In genomic region chr17:64492481-64493109, GRCh38 we compare ENCODE assay signal across 9 cellular contexts. TPM values are rescaled to one million over a fixed set of nuclear protein-coding genes. Genes with fewer than 3 reads are reported as not detected.
DNase-seq lines count a peak whose midpoint lies in the region; ATAC-seq, FAIRE-seq and TF ChIP-seq lines count a peak whose summit lies in the region.
"Had no signal": no experiment of that assay in that cellular context is flagged by ENCODE, and none has a peak within 500 bp of the region (broad histone marks: within the 10 kb centered on the region; RNA-seq: fewer than 3 reads in every experiment).

No MANE protein-coding gene starts in this region.

- H3K18ac ChIP-seq in H1 (ENCODE audit: extremely low read depth, low read length), result no peak overlapping the region

- peaks cover 6% of the 10 kb centered on the region for H3K23me2 ChIP-seq in H1 (ENCODE audit: low read depth, low read length)

- no peak overlapping the region for H3K27ac ChIP-seq in H1 (ENCODE audit: low read depth, low read length)
- no peak overlapping the region for H3K27ac ChIP-seq in small intestine (ENCODE audit: low read depth in 1 of 2, low read length in 1 of 2)
- H3K27ac ChIP-seq: vagina had no signal

- no peaks in the 10 kb centered on the region for H3K27me3 ChIP-seq in H1 (replicated peaks in 1 of 4; ENCODE audit: control insufficient read depth in 3 of 4, extremely low read depth in 1 of 4, insufficient read depth in 3 of 4, low read length in 3 of 4)
- no peaks in the 10 kb centered on the region for H3K27me3 ChIP-seq in small intestine (ENCODE audit: control insufficient read depth in 2 of 2, insufficient read depth in 2 of 2, low read length in 2 of 2)
- H3K27me3 ChIP-seq: vagina had no signal

- TF ChIP-seq POLR2A in H1 (IDR thresholded peaks at IDR 0.05; ENCODE audit: control extremely low read depth in 1 of 2, low read depth in 2 of 2, low read length in 2 of 2), result no peak

- no peak overlapping the region for H2AK5ac ChIP-seq in H1 (ENCODE audit: low read depth, low read length)

- H3K4me2 ChIP-seq in H1 (ENCODE audit: insufficient read depth in 1 of 2, low read depth in 2 of 2, low read length in 2 of 2), result no peak overlapping the region

- peak in 1 of 3 experiments; percentile 7; a peak in 1 of 4 replicates for TF ChIP-seq CTCF in H1 (IDR thresholded peaks at IDR 0.05; ENCODE audit: control extremely low read depth in 1 of 3, insufficient read depth in 1 of 3, low read depth in 1 of 3, low read length in 3 of 3)

- peaks cover 0 to 3% of the 10 kb centered on the region in 2 experiments for H4K20me1 ChIP-seq in H1 (replicated peaks in 1 of 2; ENCODE audit: control insufficient read depth in 1 of 2, insufficient read depth in 2 of 2, low read length in 2 of 2)

- H4K5ac ChIP-seq in H1 (ENCODE audit: insufficient read length, low read depth, low read length), result no peak overlapping the region

- DNase-seq in activated CD4-positive, alpha-beta T cell treated with anti-CD3 and anti-CD28 coated beads for 4 hours, result peak; percentile 23 to 47
- DNase-seq in activated CD4-positive, alpha-beta T cell treated with anti-CD3 and anti-CD28 coated beads, Interleukin-2, amount 50 U/mL, for 1 hour, result no peak
- DNase-seq in RPMI7951 (ENCODE audit: low read depth), result peak; percentile 14
- no peak for DNase-seq in H1 (ENCODE audit: low read depth in 1 of 2, low spot score in 2 of 2)
- DNase-seq in small intestine, result peak; percentile 42
- DNase-seq in cerebellum (ENCODE audit: low spot score), result no peak

- H3K23ac ChIP-seq in H1 (ENCODE audit: insufficient read length), result no peak overlapping the region

- H3K4me3 ChIP-seq in H1 (ENCODE audit: extremely low read depth in 1 of 4, insufficient read depth in 2 of 4, low read depth in 3 of 4, low read length in 4 of 4) (no peak overlapping the region), small intestine (ENCODE audit: low read depth in 1 of 2, low read length in 2 of 2) (no peak overlapping the region)
- H3K4me3 ChIP-seq: vagina had no signal

- no peak for TF ChIP-seq EP300 in H1 (IDR thresholded peaks at IDR 0.05; ENCODE audit: borderline replicate concordance in 1 of 2, low read depth in 2 of 2, low read length in 2 of 2)

- H2BK5ac ChIP-seq in H1 (ENCODE audit: low read depth, low read length), result no peak overlapping the region

- H2BK20ac ChIP-seq in H1 (ENCODE audit: low read length), result no peak overlapping the region

- CTCF ChIA-PET in H1 (lab: Charles Lee; ENCODE audit: partially characterized antibody), result interaction anchor here (0.6 to 6.0 kb wide), 16 partner anchors 9 to 153 kb away, joined by 3 to 112 read pairs (median 4); partner anchors contain the start of genes CEP95 and DDX5

- peaks cover 9% of the 10 kb centered on the region for H3K79me1 ChIP-seq in H1 (ENCODE audit: low read depth, low read length)

- POLR2A ChIA-PET in H1 (lab: Charles Lee; ENCODE audit: partially characterized antibody), result interaction anchor here (1.2 to 11.8 kb wide), 2 partner anchors 12 to 169 kb away, joined by 3 to 320 read pairs; partner anchors contain the start of genes CEP95, DDX5 and SMURF2

- no peak overlapping the region for H3K9ac ChIP-seq in H1 (replicated peaks in 1 of 4; ENCODE audit: extremely low read depth in 1 of 4, low read depth in 3 of 4, low read length in 3 of 4)

- H3K36me3 ChIP-seq in H1 (ENCODE audit: control insufficient read depth in 2 of 4, insufficient read depth in 4 of 4, low read length in 3 of 4) (peaks cover 11 to 56% (median 38%) of the 10 kb centered on the region in 4 experiments), small intestine (ENCODE audit: control insufficient read depth in 2 of 2, insufficient read depth in 2 of 2, low read length in 2 of 2) (peaks cover 0 to 2% of the 10 kb centered on the region in 2 donors)

- peaks cover 7 to 36% of the 10 kb centered on the region in 2 experiments; a peak in 3 of 4 replicates for H3K79me2 ChIP-seq in H1 (ENCODE audit: control insufficient read depth in 1 of 2, insufficient read depth in 2 of 2, low read length in 2 of 2)

- FAIRE-seq in H1 (lab: Jason Lieb, UNC), result no peak
- no peak for FAIRE-seq in small intestine (lab: Jason Lieb, UNC)

- no peak overlapping the region for H3K14ac ChIP-seq in H1 (ENCODE audit: insufficient read length)

- ATAC-seq in HG02798 (IDR thresholded peaks at IDR 0.05; ENCODE audit: poor library complexity, unreplicated experiment), result no peak
- no peak for ATAC-seq in HG02678 (IDR thresholded peaks at IDR 0.05; ENCODE audit: unreplicated experiment)

- WGBS in H1 (ENCODE audit: extremely low coverage in 1 of 2, insufficient coverage in 1 of 2, insufficient read length in 1 of 2, insufficient replicate concordance in 2 of 2, low coverage in 1 of 2, low lambda C conversion rate in 2 of 2, missing lambda C conversion rate in 1 of 2), 2 experiments, result 93% methylated on average over 6 of the region's 6 CpGs; no CpG with 5 or more reads in 1 of the 2 experiments
- 68 to 80% (median 72%) methylated on average over 6 of the region's 6 CpGs for WGBS in small intestine, 3 donors

- no peak overlapping the region for H2BK15ac ChIP-seq in H1 (ENCODE audit: low read length)

- H3K4me1 ChIP-seq in H1 (replicated peaks in 1 of 4; ENCODE audit: control insufficient read depth in 3 of 4, insufficient read depth in 4 of 4, low read length in 3 of 4), result peaks cover 0 to 3% (median 0%) of the 10 kb centered on the region in 4 experiments; a peak in 1 of 7 replicates
- peaks cover 0 to 4% of the 10 kb centered on the region in 2 donors for H3K4me1 ChIP-seq in small intestine (ENCODE audit: control insufficient read depth in 2 of 2, insufficient read depth in 1 of 2, low read depth in 1 of 2, low read length in 1 of 2)

- H4K91ac ChIP-seq in H1 (replicated peaks; ENCODE audit: insufficient read length, low read length), result no peak overlapping the region

- peaks cover 0 to 2% of the 10 kb centered on the region in 2 experiments; a peak in 1 of 4 replicates for H3K9me3 ChIP-seq in H1 (ENCODE audit: insufficient read depth in 2 of 2, low read depth in 1 of 2, low read length in 1 of 2)
- no peaks in the 10 kb centered on the region for H3K9me3 ChIP-seq in small intestine (ENCODE audit: control insufficient read depth, low read depth)
- H3K9me3 ChIP-seq: vagina had no signal

- H3K4ac ChIP-seq in H1 (replicated peaks; ENCODE audit: insufficient read length, low read depth, low read length), result no peak overlapping the region

- no peak overlapping the region for H4K8ac ChIP-seq in H1 (ENCODE audit: extremely low read depth, insufficient read depth, low read length)

- no peak overlapping the region for H2AFZ ChIP-seq in H1 (ENCODE audit: low read length)

- H2BK120ac ChIP-seq in H1 (replicated peaks; ENCODE audit: low read depth, low read length), result no peak overlapping the region

- H2BK12ac ChIP-seq in H1 (ENCODE audit: low read depth, low read length), result no peak overlapping the region

- TF ChIP-seq RAD21 in H1 (IDR thresholded peaks at IDR 0.05 in 1 of 2, conservative IDR thresholded peaks at IDR 0.05 in 1 of 2; ENCODE audit: low read depth in 2 of 2, low read length in 2 of 2), result no peak

- no peak overlapping the region for H3K56ac ChIP-seq in H1 (replicated peaks; ENCODE audit: insufficient read length, low read depth, low read length)

RNA-seq across cellular contexts. Expression of gene POLG2, which starts 4.3 kb away (rescaled TPM):
- 7.7 and 8.1 TPM in 2 replicates for total RNA-seq in RPMI7951 (2014; rRNA removed; shearing (Covaris generic))
- 30.9 and 34.3 TPM in 2 replicates for total RNA-seq in H1 (2021; fragmentation: NEBNext Ultra II Directional; extraction: Animal tissue kit (Norgen Biotek cat#: 25700))
- polyA plus RNA-seq in H1 (2011; rRNA removed) (8.2 and 9.7 TPM in 2 replicates), small intestine (1 to 10 TPM; 3.2 to 6.6 (median 5.8) TPM)
- polyA plus RNA-seq in H1 (2011; cell fraction: cytosol; rRNA removed), result 14.6 TPM
- polyA plus RNA-seq in H1 (2011; cell fraction: nucleus; rRNA removed), result 13.3 TPM
- 21.2 to 31.3 TPM (median 22.1 TPM) in 4 replicates for polyA plus RNA-seq in H1 (2012, experiment 1 of 2)
- 3.2 TPM for polyA plus RNA-seq in H1 (2012, experiment 2 of 2)
- polyA plus RNA-seq in H1 (2013, experiment 1 of 2), result 20.8 TPM
- polyA plus RNA-seq in H1 (2013, experiment 2 of 2), result 18.3 TPM
- 8.1 and 11.1 TPM in 2 replicates for polyA minus RNA-seq in H1 (2011; rRNA and poly(A)+ RNA removed)
- polyA minus RNA-seq in H1 (2011; cell fraction: cytosol; rRNA and poly(A)+ RNA removed), result 11.4 TPM
- polyA minus RNA-seq in H1 (2011; cell fraction: nucleus; rRNA and poly(A)+ RNA removed), result 25.4 TPM
- 12.9 TPM for total RNA-seq in cerebellum

RNA-seq across cellular contexts. Expression of gene DDX5, which starts 13.5 kb away (rescaled TPM):
- 182 and 183 TPM in 2 replicates for total RNA-seq in RPMI7951 (2014; rRNA removed; shearing (Covaris generic))
- total RNA-seq in H1 (2021; fragmentation: NEBNext Ultra II Directional; extraction: Animal tissue kit (Norgen Biotek cat#: 25700)), result 572 and 622 TPM in 2 replicates
- 591 and 931 TPM in 2 replicates for polyA plus RNA-seq in H1 (2011; rRNA removed)
- polyA plus RNA-seq in H1 (2011; cell fraction: cytosol; rRNA removed), result 642 TPM
- polyA plus RNA-seq in H1 (2011; cell fraction: nucleus; rRNA removed), result 1,555 TPM
- 409 to 706 TPM (median 432 TPM) in 4 replicates for polyA plus RNA-seq in H1 (2012, experiment 1 of 2)
- polyA plus RNA-seq in H1 (2012, experiment 2 of 2), result 48.0 TPM
- 481 TPM for polyA plus RNA-seq in H1 (2013, experiment 1 of 2)
- 448 TPM for polyA plus RNA-seq in H1 (2013, experiment 2 of 2)
- 326 and 526 TPM in 2 replicates for polyA minus RNA-seq in H1 (2011; rRNA and poly(A)+ RNA removed)
- polyA minus RNA-seq in H1 (2011; cell fraction: cytosol; rRNA and poly(A)+ RNA removed), result 382 TPM
- 1,592 TPM for polyA minus RNA-seq in H1 (2011; cell fraction: nucleus; rRNA and poly(A)+ RNA removed)
- polyA plus RNA-seq in small intestine, result 100 to 1,000 TPM; 269 to 330 (median 312) TPM
- 380 TPM for total RNA-seq in cerebellum

RNA-seq across cellular contexts. Expression of gene CEP95, which starts 14.2 kb away (rescaled TPM):
- total RNA-seq in RPMI7951 (2014; rRNA removed; shearing (Covaris generic)), result 18.0 and 20.2 TPM in 2 replicates
- 50.8 and 51.5 TPM in 2 replicates for total RNA-seq in H1 (2021; fragmentation: NEBNext Ultra II Directional; extraction: Animal tissue kit (Norgen Biotek cat#: 25700))
- 13.5 and 22.3 TPM in 2 replicates for polyA plus RNA-seq in H1 (2011; rRNA removed)
- polyA plus RNA-seq in H1 (2011; cell fraction: cytosol; rRNA removed), result 30.0 TPM
- polyA plus RNA-seq in H1 (2011; cell fraction: nucleus; rRNA removed), result 44.9 TPM
- 47.3 to 62.9 TPM (median 52.4 TPM) in 4 replicates for polyA plus RNA-seq in H1 (2012, experiment 1 of 2)
- 2.2 TPM for polyA plus RNA-seq in H1 (2012, experiment 2 of 2)
- polyA plus RNA-seq in H1 (2013, experiment 1 of 2), result 66.7 TPM
- 55.2 TPM for polyA plus RNA-seq in H1 (2013, experiment 2 of 2)
- 26.4 and 27.4 TPM in 2 replicates for polyA minus RNA-seq in H1 (2011; rRNA and poly(A)+ RNA removed)
- polyA minus RNA-seq in H1 (2011; cell fraction: cytosol; rRNA and poly(A)+ RNA removed), result 31.3 TPM
- 82.2 TPM for polyA minus RNA-seq in H1 (2011; cell fraction: nucleus; rRNA and poly(A)+ RNA removed)
- 10 to 100 TPM; 17.1 to 54.1 (median 52.7) TPM for polyA plus RNA-seq in small intestine
- total RNA-seq in cerebellum, result 107 TPM

RNA-seq across cellular contexts. Expression of gene MILR1, which starts 43.7 kb away (rescaled TPM):
- 21.6 and 23.7 TPM in 2 replicates for total RNA-seq in RPMI7951 (2014; rRNA removed; shearing (Covaris generic))
- not detected in 2 replicates for total RNA-seq in H1 (2021; fragmentation: NEBNext Ultra II Directional; extraction: Animal tissue kit (Norgen Biotek cat#: 25700))
- polyA plus RNA-seq in H1 (2011; rRNA removed) (not detected in 2 replicates), small intestine (1 to 10 TPM; 2.0 to 5.4 (median 3.8) TPM)
- not detected for polyA plus RNA-seq in H1 (2011; cell fraction: cytosol; rRNA removed)
- polyA plus RNA-seq in H1 (2011; cell fraction: nucleus; rRNA removed), result not detected
- polyA plus RNA-seq in H1 (2012, experiment 1 of 2), result not detected in 4 replicates
- not detected for polyA plus RNA-seq in H1 (2012, experiment 2 of 2)
- not detected for polyA plus RNA-seq in H1 (2013, experiment 1 of 2)
- polyA plus RNA-seq in H1 (2013, experiment 2 of 2), result not detected
- polyA minus RNA-seq in H1 (2011; rRNA and poly(A)+ RNA removed), result not detected in 2 replicates
- not detected for polyA minus RNA-seq in H1 (2011; cell fraction: cytosol; rRNA and poly(A)+ RNA removed)
- not detected for polyA minus RNA-seq in H1 (2011; cell fraction: nucleus; rRNA and poly(A)+ RNA removed)
- total RNA-seq in cerebellum, result 3.0 TPM

Comparison
In these comparisons a context has a peak if more than half of its experiments do, and no peak if none do; other contexts are left out.
1. DNase-seq: peak in activated CD4-positive, alpha-beta T cell treated with anti-CD3 and anti-CD28 coated beads for 4 hours (2 of 2), RPMI7951 (single experiment) and small intestine (single experiment); none in activated CD4-positive, alpha-beta T cell treated with anti-CD3 and anti-CD28 coated beads, Interleukin-2, amount 50 U/mL, for 1 hour (single experiment), H1 (0 of 2) and cerebellum (single experiment).